ENCODE assay signal across 21 cellular contexts in genomic region chr2:75574106-75574505, GRCh38. TPM values are rescaled to one million over a fixed set of nuclear protein-coding genes. Genes with fewer than 3 reads are reported as not detected.
DNase-seq lines count a peak whose midpoint lies in the region; ATAC-seq, FAIRE-seq and TF ChIP-seq lines count a peak whose summit lies in the region.
"Had no signal": no experiment of that assay in that cellular context is flagged by ENCODE, and none has a peak within 500 bp of the region (broad histone marks: within the 10 kb centered on the region; RNA-seq: fewer than 3 reads in every experiment).

No MANE protein-coding gene starts in this region.

- intact Hi-C loops in HepG2 (cut with micrococcal nuclease; ENCODE audit: unreplicated experiment) (no loop called here), right lobe of liver (cut with DNase I) (no loop called here), PC-9 (cut with micrococcal nuclease; ENCODE audit: unreplicated experiment) (loop anchor here (1.0 kb wide), 2 partner anchors 35 to 54 kb away; no protein-coding TSS in a partner anchor), posterior cingulate gyrus (cut with DNase I) (no loop called here)
- intact Hi-C loops in activated CD4-positive, alpha-beta T cell treated with anti-CD3 and anti-CD28 coated beads, Interleukin-2, amount 10 ng/mL, durations not matched to agents 24 days and 14 days (cut with micrococcal nuclease): no loop called here

- H3F3A ChIP-seq in PC-9 (ENCODE audit: insufficient read depth, low read depth): peaks cover 3% of the 10 kb centered on the region; the same call in 1 of the 2 replicates

- peaks cover 79% of the 10 kb centered on the region for H3K4me1 ChIP-seq in HepG2 (ENCODE audit: insufficient read depth, low read length)
- peaks cover 0 to 34% (median 8%) of the 10 kb centered on the region in 4 donors for H3K4me1 ChIP-seq in right lobe of liver
- H3K4me1 ChIP-seq in PC-9 (replicated peaks; ENCODE audit: insufficient read depth): peaks cover 28% of the 10 kb centered on the region
- no peaks in the 10 kb centered on the region for H3K4me1 ChIP-seq in endodermal cell (ENCODE audit: control insufficient read depth, insufficient read depth, low read length)
- H3K4me1 ChIP-seq: sigmoid colon had no signal

- no peaks in the 10 kb centered on the region for H3K9me2 ChIP-seq in PC-9 (ENCODE audit: insufficient read depth)

- H3K27me3 Mint-ChIP-seq in activated CD4-positive, alpha-beta T cell treated with anti-CD3 and anti-CD28 coated beads, Interleukin-2, amount 10 ng/mL, durations not matched to agents 24 days and 14 days: peaks cover 9% of the 10 kb centered on the region
- peaks cover 9% of the 10 kb centered on the region for H3K27me3 Mint-ChIP-seq in endodermal cell (ENCODE audit: insufficient read depth)

- H4K20me1 ChIP-seq in HepG2 (ENCODE audit: insufficient read depth, low read length): no peaks in the 10 kb centered on the region
- no peaks in the 10 kb centered on the region for H4K20me1 ChIP-seq in PC-9 (ENCODE audit: insufficient read depth)

- H3K4me3 Mint-ChIP-seq in activated CD4-positive, alpha-beta T cell treated with anti-CD3 and anti-CD28 coated beads, Interleukin-2, amount 10 ng/mL, durations not matched to agents 24 days and 14 days: no peak overlapping the region
- no peak overlapping the region for H3K4me3 Mint-ChIP-seq in endodermal cell
- H3K4me3 Mint-ChIP-seq: naive B cell had no signal

- CTCF ChIA-PET in HepG2 (lab: Yijun Ruan, JAX; ENCODE audit: low intra/inter-chr PET ratio, low total read pairs): no interaction called here
- CTCF ChIA-PET in PC-9 (lab: Charles Lee): interaction anchor here (1.2 to 1.8 kb wide), 3 partner anchors 13 to 34 kb away, joined by 4 to 7 read pairs (median 7); no protein-coding TSS in a partner anchor

- H3K4me1 Mint-ChIP-seq in activated CD4-positive, alpha-beta T cell treated with anti-CD3 and anti-CD28 coated beads, Interleukin-2, amount 10 ng/mL, durations not matched to agents 24 days and 14 days: no peaks in the 10 kb centered on the region
- H3K4me1 Mint-ChIP-seq in endodermal cell: peaks cover 7% of the 10 kb centered on the region
- H3K4me1 Mint-ChIP-seq: naive B cell had no signal

- H3K36me3 ChIP-seq in HepG2 (replicated peaks in 1 of 2; ENCODE audit: control insufficient read depth in 1 of 2, insufficient read depth in 2 of 2, low read length in 2 of 2): no peaks in the 10 kb centered on the region
- H3K36me3 ChIP-seq in right lobe of liver: no peaks in the 10 kb centered on the region
- no peaks in the 10 kb centered on the region for H3K36me3 ChIP-seq in PC-9 (ENCODE audit: low read depth)
- no peaks in the 10 kb centered on the region for H3K36me3 ChIP-seq in endodermal cell (ENCODE audit: control insufficient read depth, insufficient read depth, low read length)
- H3K36me3 ChIP-seq: ovary, sigmoid colon, tibial nerve, WERI-Rb-1 had no signal

- peaks cover 12% of the 10 kb centered on the region for H3K79me2 ChIP-seq in HepG2 (ENCODE audit: insufficient read depth, low read length)
- H3K79me2 ChIP-seq in PC-9 (ENCODE audit: low read depth): no peaks in the 10 kb centered on the region

- H2AFZ ChIP-seq in HepG2 (ENCODE audit: low read length) (peak overlapping the region; percentile 58), PC-9 (no peak overlapping the region)

- peaks cover 4% of the 10 kb centered on the region; the same call in 1 of the 2 replicates for H3K9me3 ChIP-seq in HepG2 (ENCODE audit: low read length)
- H3K9me3 ChIP-seq in right lobe of liver: no peaks in the 10 kb centered on the region
- no peaks in the 10 kb centered on the region for H3K9me3 ChIP-seq in PC-9 (ENCODE audit: insufficient read depth, low read depth)
- no peaks in the 10 kb centered on the region for H3K9me3 ChIP-seq in endodermal cell (ENCODE audit: control insufficient read depth, low read length)
- H3K9me3 ChIP-seq: ovary, sigmoid colon, tibial nerve had no signal

- no peak for TF ChIP-seq POLR2A in HepG2 (IDR thresholded peaks at IDR 0.05; ENCODE audit: insufficient read depth in 1 of 2, low read depth in 2 of 2, low read length in 2 of 2)
- no peak for TF ChIP-seq POLR2A in right lobe of liver (IDR thresholded peaks at IDR 0.05)

- no peak for FAIRE-seq in HepG2 (lab: Jason Lieb, UNC)

- TF ChIP-seq CTCF in HepG2 (CRISPR knock-in tag; IDR thresholded peaks at IDR 0.05) (peak; percentile 47; the same call in 1 of the 2 replicates), right lobe of liver (IDR thresholded peaks at IDR 0.05) (peak in 1 of 4 donors; percentile 13), PC-9 (conservative IDR thresholded peaks at IDR 0.05) (peak; percentile 51; the same call in 1 of the 2 replicates), fibroblast of mammary gland (conservative IDR thresholded peaks at IDR 0.05; ENCODE audit: control insufficient read depth, insufficient read depth, low read depth, low read length) (peak; percentile 28), endodermal cell (conservative IDR thresholded peaks at IDR 0.05) (no peak)

- no peak for TF ChIP-seq EP300 in HepG2 (IDR thresholded peaks at IDR 0.05; ENCODE audit: low read depth in 2 of 2, low read length in 2 of 2)
- no peak for TF ChIP-seq EP300 in HepG2 (CRISPR knock-in tag; IDR thresholded peaks at IDR 0.05; ENCODE audit: borderline replicate concordance)

- H3K27ac ChIP-seq in HepG2 (ENCODE audit: extremely low read length, insufficient read depth, low read length): no peak overlapping the region
- H3K27ac ChIP-seq in right lobe of liver: no peak overlapping the region
- H3K27ac ChIP-seq in PC-9: no peak overlapping the region
- no peak overlapping the region for H3K27ac ChIP-seq in endodermal cell (ENCODE audit: low read depth, low read length)
- H3K27ac ChIP-seq: ovary, sigmoid colon, tibial nerve, WERI-Rb-1 had no signal

- ATAC-seq in HepG2 (no peak), right lobe of liver (no peak)
- ATAC-seq: stimulated activated naive CD8-positive, alpha-beta T cell treated with anti-CD3 and anti-CD28 coated beads, Interleukin-15, Interleukin-2, amounts not matched to agents 100 U/mL and 50 U/mL, for 24 hours had no signal

- no peak for DNase-seq in HepG2 (ENCODE audit: low spot score)
- no peak for DNase-seq in right lobe of liver
- DNase-seq in PC-9: no peak
- DNase-seq in fibroblast of mammary gland (ENCODE audit: low read depth): no peak
- DNase-seq in activated CD4-positive, alpha-beta T cell treated with anti-CD3 and anti-CD28 coated beads, Interleukin-2, amount 10 ng/mL, durations not matched to agents 24 days and 14 days: no peak
- no peak for DNase-seq in HuH-7 (ENCODE audit: low spot score)
- DNase-seq in posterior cingulate gyrus: no peak
- no peak for DNase-seq in endodermal cell
- DNase-seq: activated CD4-positive, alpha-beta T cell treated with anti-CD3 and anti-CD28 coated beads, Interleukin-2, amount 50 U/mL, for 48 hours; activated naive CD4-positive, alpha-beta T cell treated with Interleukin-2 at 50 U/mL for 16 hours; amygdala; central memory CD4-positive, alpha-beta T cell; naive B cell; NCI-H1417; NCI-H524 treated with DMSO at 0.1 percent for 48 hours; ovary; sigmoid colon; stimulated activated naive CD8-positive, alpha-beta T cell treated with anti-CD3 and anti-CD28 coated beads, Interleukin-15, Interleukin-2, amounts not matched to agents 100 U/mL and 50 U/mL, for 24 hours; T-helper 2 cell; WERI-Rb-1 had no signal

- H3K9me3 Mint-ChIP-seq in activated CD4-positive, alpha-beta T cell treated with anti-CD3 and anti-CD28 coated beads, Interleukin-2, amount 10 ng/mL, durations not matched to agents 24 days and 14 days: no peaks in the 10 kb centered on the region
- no peaks in the 10 kb centered on the region for H3K9me3 Mint-ChIP-seq in endodermal cell

- 100% methylated on average over 1 of the region's 1 CpG for WGBS in HepG2 (ENCODE audit: low lambda C conversion rate)
- WGBS in right lobe of liver (ENCODE audit: insufficient coverage, low coverage, low lambda C conversion rate, missing lambda C conversion rate): 83% methylated on average over 1 of the region's 1 CpG
- WGBS in endodermal cell (ENCODE audit: insufficient coverage in 1 of 2, insufficient read length in 1 of 2), 2 experiments: 84 to 100% methylated on average over 1 of the region's 1 CpG

- BruUV-seq in HepG2 (replicated peaks; lab: Mats Ljungman, UMichigan): no TSS peak
- no TSS peak for BruUV-seq in PC-9 (replicated peaks; lab: Mats Ljungman, UMichigan)

- H3K27me3 ChIP-seq in HepG2 (ENCODE audit: control insufficient read depth in 1 of 2, insufficient read depth in 2 of 2, low read length in 2 of 2) (no peaks in the 10 kb centered on the region), right lobe of liver (no peaks in the 10 kb centered on the region), PC-9 (ENCODE audit: insufficient read depth, low read depth) (no peaks in the 10 kb centered on the region), endodermal cell (ENCODE audit: control insufficient read depth, insufficient read depth, low read length, poor library complexity, severe bottlenecking) (no peaks in the 10 kb centered on the region)
- H3K27me3 ChIP-seq: ovary, sigmoid colon, tibial nerve had no signal

- POLR2A ChIA-PET in HepG2 (lab: Yijun Ruan, JAX): interaction anchor here (1.3 to 6.0 kb wide), 3 partner anchors 13 to 52 kb away, joined by 4 to 126 read pairs (median 6); partner anchors contain the start of gene EVA1A
- POLR2A ChIA-PET in PC-9 (lab: Charles Lee; ENCODE audit: unreplicated experiment): no interaction called here

- H3K4me2 ChIP-seq in HepG2 (ENCODE audit: low read depth, low read length) (no peak overlapping the region), PC-9 (no peak overlapping the region)

- peak; percentile 30; the same call in 1 of the 2 replicates for TF ChIP-seq RAD21 in HepG2 (CRISPR knock-in tag; IDR thresholded peaks at IDR 0.05)

- no peak overlapping the region for H3K4me3 ChIP-seq in HepG2 (replicated peaks in 1 of 3; ENCODE audit: insufficient read depth in 1 of 3, low read depth in 2 of 3, low read length in 3 of 3)
- H3K4me3 ChIP-seq in right lobe of liver: no peak overlapping the region
- no peak overlapping the region for H3K4me3 ChIP-seq in PC-9
- H3K4me3 ChIP-seq in fibroblast of mammary gland (ENCODE audit: control insufficient read depth, low read depth, low read length): no peak overlapping the region
- H3K4me3 ChIP-seq in endodermal cell (ENCODE audit: low read length): no peak overlapping the region
- H3K4me3 ChIP-seq: ovary, sigmoid colon, tibial nerve had no signal

- H3K27ac Mint-ChIP-seq in activated CD4-positive, alpha-beta T cell treated with anti-CD3 and anti-CD28 coated beads, Interleukin-2, amount 10 ng/mL, durations not matched to agents 24 days and 14 days: no peak overlapping the region
- no peak overlapping the region for H3K27ac Mint-ChIP-seq in endodermal cell
- H3K27ac Mint-ChIP-seq: naive B cell had no signal

- in situ Hi-C loops in HepG2 (cut with HindIII; ENCODE audit: extremely low pct_ligation_motif_present, low pct_unique_long_range_greater_than_20kb): loop anchor here (5.0 kb wide), 2 partner anchors 33 to 57 kb away; no protein-coding TSS in a partner anchor

- no peak overlapping the region for H3K9ac ChIP-seq in HepG2 (ENCODE audit: insufficient read depth, low read depth, low read length)
- H3K9ac ChIP-seq in endodermal cell (ENCODE audit: extremely low read depth, low read length, poor library complexity, severe bottlenecking): no peak overlapping the region

- H3K36me3 Mint-ChIP-seq in activated CD4-positive, alpha-beta T cell treated with anti-CD3 and anti-CD28 coated beads, Interleukin-2, amount 10 ng/mL, durations not matched to agents 24 days and 14 days (ENCODE audit: low read depth): no peaks in the 10 kb centered on the region
- no peaks in the 10 kb centered on the region for H3K36me3 Mint-ChIP-seq in endodermal cell (ENCODE audit: low read depth)

RNA-seq across cellular contexts. Expression of gene EVA1A, which starts 13.4 kb away (rescaled TPM):
- total RNA-seq in HepG2 (2016; rRNA removed; fragmentation: Illumina TruSeq; extraction: Trizol) (55.9 and 57.8 TPM in 2 replicates), right lobe of liver (100 to 1,000 TPM in 2 of 6 experiments, 10 to 100 TPM in 4; 30.6 to 125 (median 74.5) TPM), PC-9 (2021) (10.8 and 18.2 TPM in 2 replicates), endodermal cell (1 to 10 TPM; 1.2 to 1.8 TPM)
- 25.1 and 29.0 TPM in 2 replicates for total RNA-seq in HepG2 (2016; cell fraction: cytosol; rRNA removed; fragmentation: Illumina TruSeq; extraction: Trizol; ENCODE audit: low read depth)
- total RNA-seq in HepG2 (2016; cell fraction: insoluble cytoplasmic fraction; rRNA removed; fragmentation: Illumina TruSeq; extraction: Trizol): 52.7 and 57.5 TPM in 2 replicates
- total RNA-seq in HepG2 (2016; cell fraction: membrane; rRNA removed; fragmentation: Illumina TruSeq; extraction: Trizol): 48.2 and 58.4 TPM in 2 replicates
- total RNA-seq in HepG2 (2016; cell fraction: nucleus; rRNA removed; fragmentation: Illumina TruSeq; extraction: Trizol): 46.1 and 58.2 TPM in 2 replicates
- 57.5 and 65.4 TPM in 2 replicates for polyA plus RNA-seq in HepG2 (2011; rRNA removed)
- 53.6 and 68.8 TPM in 2 replicates for polyA plus RNA-seq in HepG2 (2011; cell fraction: cytosol; rRNA removed)
- 77.6 and 80.4 TPM in 2 replicates for polyA plus RNA-seq in HepG2 (2011; cell fraction: nucleus; rRNA removed)
- 44.8 and 48.8 TPM in 2 replicates for polyA plus RNA-seq in HepG2 (2012)
- 23.6 and 36.8 TPM in 2 replicates for polyA plus RNA-seq in HepG2 (2016; cell fraction: cytosol; fragmentation: Illumina TruSeq; extraction: Trizol; ENCODE audit: low read depth)
- 46.2 and 49.2 TPM in 2 replicates for polyA plus RNA-seq in HepG2 (2016; cell fraction: insoluble cytoplasmic fraction; fragmentation: Illumina TruSeq; extraction: Trizol; ENCODE audit: low read depth)
- polyA plus RNA-seq in HepG2 (2016; cell fraction: membrane; fragmentation: Illumina TruSeq; extraction: Trizol; ENCODE audit: low read depth): 37.8 and 44.2 TPM in 2 replicates
- 60.9 and 62.0 TPM in 2 replicates for polyA plus RNA-seq in HepG2 (2016; cell fraction: nucleus; fragmentation: Illumina TruSeq; extraction: Trizol; ENCODE audit: insufficient read depth, low read depth)
- 186 TPM in 1 of 2 replicates, not detected in the other for polyA minus RNA-seq in HepG2 (2011; rRNA and poly(A)+ RNA removed; ENCODE audit: low replicate concordance)
- polyA minus RNA-seq in HepG2 (2011; cell fraction: cytosol; rRNA and poly(A)+ RNA removed): 51.4 TPM in 2 replicates
- polyA minus RNA-seq in HepG2 (2011; cell fraction: nucleus; rRNA and poly(A)+ RNA removed): 70.1 and 71.3 TPM in 2 replicates
- not detected in 2 replicates for total RNA-seq in activated CD4-positive, alpha-beta T cell treated with anti-CD3 and anti-CD28 coated beads, Interleukin-2, amount 10 ng/mL, durations not matched to agents 24 days and 14 days
- 3.3 TPM for polyA plus RNA-seq in endodermal cell (2013, experiment 1 of 2)
- polyA plus RNA-seq in endodermal cell (2013, experiment 2 of 2): 3.3 TPM
